Comparison of ENCODE assay signal across 21 cellular contexts in the genomic region with DNA sequence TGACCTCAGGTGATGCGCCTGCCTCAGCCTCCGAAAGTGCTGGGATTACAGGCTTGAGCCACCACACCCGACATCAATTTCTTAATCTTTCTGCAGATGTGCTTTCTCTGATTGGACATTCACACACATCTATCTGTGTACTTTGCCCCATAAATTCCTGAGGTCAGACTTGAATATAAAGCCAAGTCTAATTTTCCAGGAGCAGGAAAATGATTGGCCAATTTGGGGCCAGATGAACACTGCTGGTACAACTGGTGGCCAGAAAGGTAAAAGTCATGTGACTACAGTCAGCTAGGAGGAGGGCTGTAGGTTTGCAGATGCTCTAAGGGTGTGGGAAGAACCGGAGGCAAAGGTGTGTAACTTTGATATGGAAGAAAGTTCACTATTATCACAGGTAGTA. TPM values are rescaled to one million over a fixed set of nuclear protein-coding genes. Genes with fewer than 3 reads are reported as not detected.
DNase-seq lines count a peak whose midpoint lies in the region; ATAC-seq and TF ChIP-seq lines count a peak whose summit lies in the region.
"Had no signal": no experiment of that assay in that cellular context is flagged by ENCODE, and none has a peak within 500 bp of the region (broad histone marks: within the 10 kb centered on the region; RNA-seq: fewer than 3 reads in every experiment).

No MANE protein-coding gene starts in this region.

- WGBS in mesendoderm (ENCODE audit: extremely low coverage, insufficient coverage, low lambda C conversion rate), result no CpG with 5 or more reads among the region's 4 CpGs

- no peak overlapping the region for H3K23ac ChIP-seq in mesendoderm (ENCODE audit: low read length)

- no peaks in the 10 kb centered on the region for H3K9me3 Mint-ChIP-seq in Caco-2 (ENCODE audit: unreplicated experiment)
- no peaks in the 10 kb centered on the region for H3K9me3 Mint-ChIP-seq in endothelial cell (ENCODE audit: unreplicated experiment)
- H3K9me3 Mint-ChIP-seq: CD8-positive, alpha-beta T cell had no signal

- H3K9me3 ChIP-seq in Caco-2, result no peaks in the 10 kb centered on the region
- H3K9me3 ChIP-seq: BE2C had no signal

- H3K4me3 ChIP-seq in AG10803 (ENCODE audit: low read length) (no peak overlapping the region), Caco-2 (ENCODE audit: low read depth, low read length) (no peak overlapping the region), mesendoderm (ENCODE audit: low read length) (no peak overlapping the region)
- H3K4me3 ChIP-seq: GM12878, GM23248 had no signal

- H2BK15ac ChIP-seq in mesendoderm (replicated peaks; ENCODE audit: low read depth), result no peak overlapping the region

- no peak overlapping the region for H3K27ac ChIP-seq in mesendoderm (ENCODE audit: low read depth, low read length)
- H3K27ac ChIP-seq: GM23248 had no signal

- POLR2A ChIA-PET in Caco-2 (lab: Charles Lee), result interaction anchor here (0.6 kb wide), 1 partner anchor 102 kb away, joined by 3 read pairs; no protein-coding TSS in a partner anchor

- H3K4ac ChIP-seq in mesendoderm (ENCODE audit: low read depth, low read length), result no peak overlapping the region

- H3K4me1 Mint-ChIP-seq in Caco-2 (ENCODE audit: low read depth, unreplicated experiment), result peaks cover 3% of the 10 kb centered on the region
- peaks cover 12% of the 10 kb centered on the region for H3K4me1 Mint-ChIP-seq in endothelial cell (ENCODE audit: unreplicated experiment)

- no peak overlapping the region for H2AK5ac ChIP-seq in mesendoderm (ENCODE audit: low read length)

- H3K79me1 ChIP-seq in mesendoderm (ENCODE audit: low read length), result no peaks in the 10 kb centered on the region

- H3K27me3 Mint-ChIP-seq in Caco-2 (ENCODE audit: insufficient read depth, unreplicated experiment) (no peaks in the 10 kb centered on the region), endothelial cell (ENCODE audit: unreplicated experiment) (peaks cover 4% of the 10 kb centered on the region)

- H3K4me3 Mint-ChIP-seq in Caco-2 (ENCODE audit: unreplicated experiment), result no peak overlapping the region
- no peak overlapping the region for H3K4me3 Mint-ChIP-seq in endothelial cell (ENCODE audit: unreplicated experiment)
- H3K4me3 Mint-ChIP-seq: CD8-positive, alpha-beta T cell had no signal

- H4K8ac ChIP-seq in mesendoderm (ENCODE audit: low read depth, low read length), result no peak overlapping the region

- CTCF ChIA-PET in Caco-2 (lab: Charles Lee), result interaction anchor here (0.6 kb wide), 1 partner anchor 12 kb away, joined by 4 read pairs; no protein-coding TSS in a partner anchor

- H3K36me3 ChIP-seq in Caco-2 (ENCODE audit: control insufficient read depth, insufficient read depth, low read length) (no peaks in the 10 kb centered on the region), mesendoderm (ENCODE audit: control insufficient read depth, insufficient read depth, low read length) (no peaks in the 10 kb centered on the region)
- H3K36me3 ChIP-seq: BE2C had no signal

- no peak overlapping the region for H3K9ac ChIP-seq in mesendoderm (ENCODE audit: low read length)
- H3K9ac ChIP-seq: GM23248 had no signal

- no TSS peak for BruUV-seq in Caco-2 (replicated peaks; lab: Mats Ljungman, UMichigan)

- no peak for TF ChIP-seq CTCF in AG10803 (conservative IDR thresholded peaks at IDR 0.05; ENCODE audit: low read length)
- no peak for TF ChIP-seq CTCF in Caco-2 (IDR thresholded peaks at IDR 0.05; ENCODE audit: insufficient read depth in 1 of 2, low read depth in 1 of 2, low read length in 1 of 2, severe bottlenecking in 1 of 2, unreplicated experiment in 1 of 2)
- TF ChIP-seq CTCF in endothelial cell (IDR thresholded peaks at IDR 0.05; ENCODE audit: unreplicated experiment), result no peak

- no peak overlapping the region for H3K4me2 ChIP-seq in mesendoderm (ENCODE audit: low read length)

- H3K56ac ChIP-seq in mesendoderm (ENCODE audit: low read length), result no peak overlapping the region

- H3K18ac ChIP-seq in mesendoderm (ENCODE audit: low read length), result no peak overlapping the region

- H3K27me3 ChIP-seq in Caco-2 (replicated peaks; ENCODE audit: control insufficient read depth, insufficient read depth, low read length), result no peaks in the 10 kb centered on the region
- no peaks in the 10 kb centered on the region for H3K27me3 ChIP-seq in mesendoderm (ENCODE audit: insufficient read depth, low read length, poor library complexity)
- H3K27me3 ChIP-seq: BE2C had no signal

- peaks cover 10% of the 10 kb centered on the region; the same call in 1 of the 2 replicates for H3K4me1 ChIP-seq in Caco-2
- no peaks in the 10 kb centered on the region for H3K4me1 ChIP-seq in mesendoderm (ENCODE audit: control insufficient read depth, low read depth, low read length)
- H3K4me1 ChIP-seq: BE2C had no signal

- H3K27ac Mint-ChIP-seq in Caco-2 (ENCODE audit: unreplicated experiment) (peak overlapping the region; percentile 59), endothelial cell (ENCODE audit: unreplicated experiment) (no peak overlapping the region)

- H2BK120ac ChIP-seq in mesendoderm (ENCODE audit: low read depth, low read length), result no peak overlapping the region

- no peak overlapping the region for H2BK5ac ChIP-seq in mesendoderm (ENCODE audit: low read length)

- peak; percentile 13 for DNase-seq in AG10803 (ENCODE audit: low read depth)
- peak; percentile 47 to 56 for DNase-seq in Caco-2
- DNase-seq in SW480 (ENCODE audit: low spot score), result peak; percentile 71
- peak in 1 of 2 donors; percentile 38 for DNase-seq in left colon
- no peak for DNase-seq in mesendoderm
- no peak for DNase-seq in endothelial cell (ENCODE audit: low spot score)
- no peak for DNase-seq in NCI-H2227 treated with DMSO at 0.1 percent for 48 hours (lab: John Stamatoyannopoulos, UW)
- DNase-seq: ACHN; BE2C; CD8-positive, alpha-beta T cell; DND-41; GDM1; GM23248; Karpas-422; NCI-H187; NCI-H69; OCI-M1; RPMI8226; SIG-M5 had no signal

- H3K36me3 Mint-ChIP-seq in Caco-2 (ENCODE audit: insufficient read depth, unreplicated experiment) (peaks cover 22% of the 10 kb centered on the region), endothelial cell (ENCODE audit: low read depth, unreplicated experiment) (no peaks in the 10 kb centered on the region)

- ATAC-seq in left colon, result peak; percentile 44
- no peak for ATAC-seq in HG02884 (IDR thresholded peaks at IDR 0.05; ENCODE audit: unreplicated experiment)
- ATAC-seq: CD8-positive, alpha-beta T cell; GM12878 had no signal

- peaks cover 3% of the 10 kb centered on the region for H3K79me2 ChIP-seq in mesendoderm (ENCODE audit: control insufficient read depth, insufficient read depth, low read length)

- intact Hi-C loops in Caco-2 (cut with micrococcal nuclease; ENCODE audit: unreplicated experiment), result loop anchor here (5.0 to 10.0 kb wide), 2 partner anchors 99 to 203 kb away; a partner anchor contains a TSS
- intact Hi-C loops in left colon (cut with DNase I, micrococcal nuclease), result no loop called here

- no peak overlapping the region for H4K5ac ChIP-seq in mesendoderm (ENCODE audit: low read length)

RNA-seq across cellular contexts. Expression of a gene that starts 3.2 kb away (rescaled TPM):
- total RNA-seq in Caco-2 (2022), result 37.8 and 47.0 TPM in 2 replicates
- total RNA-seq in left colon, result 1 to 10 TPM; 2.6 to 7.1 TPM
- polyA plus RNA-seq in mesendoderm (2013, experiment 1 of 2), result 18.9 TPM
- polyA plus RNA-seq in mesendoderm (2013, experiment 2 of 2), result 18.2 TPM
- 9.6 TPM for total RNA-seq in endothelial cell (ENCODE audit: unreplicated experiment)

Comparison
In these comparisons a context has a peak if more than half of its experiments do, and no peak if none do; other contexts are left out.
1. DNase-seq: peak in AG10803 (single experiment), Caco-2 (2 of 2) and SW480 (single experiment); none in mesendoderm (single experiment), endothelial cell (single experiment) and NCI-H2227 treated with DMSO at 0.1 percent for 48 hours (single experiment).